9 cellular contexts compared by ENCODE assay signal in genomic region chr1:239719642-239720258, GRCh38.
DNase-seq lines count a peak whose midpoint lies in the region; ATAC-seq, FAIRE-seq and TF ChIP-seq lines count a peak whose summit lies in the region.
"Had no signal": no experiment of that assay in that cellular context is flagged by ENCODE, and none has a peak within 500 bp of the region (broad histone marks: within the 10 kb centered on the region; RNA-seq: fewer than 3 reads in every experiment).

No MANE protein-coding gene starts in this region.

- CTCF ChIA-PET in T-cell (lab: Charles Lee) = interaction anchor here (0.5 to 1.4 kb wide), 4 partner anchors 82 to 316 kb away, joined by 3 to 7 read pairs (median 4); no protein-coding TSS in a partner anchor
- CTCF ChIA-PET in WTC11 (lab: Charles Lee) = interaction anchor here (0.8 kb wide), 1 partner anchor 178 kb away, joined by 5 read pairs; no protein-coding TSS in a partner anchor

- H3K4me3 ChIP-seq in DND-41 (ENCODE audit: low read depth in 1 of 2, low read length in 2 of 2) = peak overlapping the region; percentile 61 to 63; a peak in 3 of 4 replicates
- H3K4me3 ChIP-seq in small intestine (ENCODE audit: low read depth in 1 of 2, low read length in 2 of 2) = peak overlapping the region in 1 of 2 donors; percentile 26
- H3K4me3 ChIP-seq: cardiac muscle cell had no signal

- no peaks in the 10 kb centered on the region for H3K36me3 Mint-ChIP-seq in T-cell
- H3K36me3 Mint-ChIP-seq in WTC11 = no peaks in the 10 kb centered on the region

- peaks cover 43 to 46% (median 44%) of the 10 kb centered on the region in 3 donors for H3K4me1 Mint-ChIP-seq in T-cell
- no peaks in the 10 kb centered on the region for H3K4me1 Mint-ChIP-seq in WTC11

- H3K79me2 ChIP-seq in DND-41 (ENCODE audit: insufficient read depth, low read length) = peaks cover 55% of the 10 kb centered on the region

- H3K27me3 Mint-ChIP-seq in T-cell = no peaks in the 10 kb centered on the region
- H3K27me3 Mint-ChIP-seq in WTC11 (ENCODE audit: low read depth) = no peaks in the 10 kb centered on the region

- no peaks in the 10 kb centered on the region for H3K9me3 Mint-ChIP-seq in T-cell
- no peaks in the 10 kb centered on the region for H3K9me3 Mint-ChIP-seq in WTC11

- H3K27me3 ChIP-seq in DND-41 (ENCODE audit: insufficient read depth, low read length, poor library complexity) (no peaks in the 10 kb centered on the region), small intestine (ENCODE audit: control insufficient read depth in 2 of 2, insufficient read depth in 2 of 2, low read length in 2 of 2) (no peaks in the 10 kb centered on the region)
- H3K27me3 ChIP-seq: cardiac muscle cell had no signal

- peak overlapping the region in 1 of 3 donors; percentile 92 for H3K4me3 Mint-ChIP-seq in T-cell
- no peak overlapping the region for H3K4me3 Mint-ChIP-seq in WTC11

- no peak for TF ChIP-seq CTCF in DND-41 (IDR thresholded peaks at IDR 0.05; ENCODE audit: borderline replicate concordance, extremely low read depth, low read length, poor library complexity, severe bottlenecking)
- no peak for TF ChIP-seq CTCF in WTC11 (IDR thresholded peaks at IDR 0.05)

- peak overlapping the region; percentile 75 for H3K9ac ChIP-seq in DND-41 (ENCODE audit: low read depth, low read length)

- peak overlapping the region; percentile 64 for H3K4me2 ChIP-seq in DND-41 (ENCODE audit: insufficient read depth, low read length)

- 59 to 80% (median 64%) methylated on average over 11 of the region's 11 CpGs for WGBS in small intestine, 3 donors

- POLR2A ChIA-PET in T-cell (lab: Charles Lee) = interaction anchor here (0.7 to 2.7 kb wide), 5 partner anchors 8 to 33 kb away, joined by 3 to 6 read pairs (median 4); no protein-coding TSS in a partner anchor
- POLR2A ChIA-PET in WTC11 (lab: Charles Lee) = no interaction called here

- DNase-seq in DND-41 (peak; percentile 85), T-cell (peak; percentile 29 to 78 (median 52)), small intestine (peak; percentile 61), DMS153 treated with DMSO at 0.1 percent for 48 hours (lab: John Stamatoyannopoulos, UW; ENCODE audit: unreplicated experiment) (no peak), WTC11 (ENCODE audit: low spot score) (no peak)
- DNase-seq in activated effector memory CD4-positive, alpha-beta T cell treated with anti-CD3 and anti-CD28 coated beads, Interleukin-2, amount 50 U/mL, for 16 hours = peak; percentile 69

- peak overlapping the region; percentile 69 for H2AFZ ChIP-seq in DND-41 (ENCODE audit: low read depth, low read length)

- H3K9me3 ChIP-seq in DND-41 (ENCODE audit: insufficient read depth, low read length, severe bottlenecking) (no peaks in the 10 kb centered on the region), small intestine (ENCODE audit: control insufficient read depth, low read depth) (no peaks in the 10 kb centered on the region)

- H3K27ac Mint-ChIP-seq in T-cell (no peak overlapping the region), WTC11 (no peak overlapping the region)

- no peaks in the 10 kb centered on the region for H4K20me1 ChIP-seq in DND-41 (ENCODE audit: insufficient read depth, low read length)

- peak overlapping the region; percentile 96 for H3K27ac ChIP-seq in DND-41 (ENCODE audit: low read length)
- H3K27ac ChIP-seq in small intestine (ENCODE audit: low read depth in 1 of 2, low read length in 1 of 2) = peak overlapping the region; percentile 68 to 84
- H3K27ac ChIP-seq: cardiac muscle cell had no signal

- H3K4me1 ChIP-seq in DND-41 (ENCODE audit: insufficient read depth, low read length) (peaks cover 60% of the 10 kb centered on the region), small intestine (ENCODE audit: control insufficient read depth in 2 of 2, insufficient read depth in 1 of 2, low read depth in 1 of 2, low read length in 1 of 2) (no peaks in the 10 kb centered on the region)

- H3K36me3 ChIP-seq in DND-41 (ENCODE audit: insufficient read depth, low read length) (no peaks in the 10 kb centered on the region), small intestine (ENCODE audit: control insufficient read depth in 2 of 2, insufficient read depth in 2 of 2, low read length in 2 of 2) (no peaks in the 10 kb centered on the region)
- H3K36me3 ChIP-seq: cardiac muscle cell had no signal

- ATAC-seq in DND-41 (ENCODE audit: insufficient read depth, low read depth) (peak; percentile 84), T-cell (replicated peaks in 1 of 4) (peak; percentile 83 to 92 (median 87)), HG03159 (IDR thresholded peaks at IDR 0.05; ENCODE audit: unreplicated experiment) (no peak), GM18867 (IDR thresholded peaks at IDR 0.05; ENCODE audit: unreplicated experiment) (no peak), WTC11 (no peak)

- FAIRE-seq in small intestine (lab: Jason Lieb, UNC) = no peak

TF ChIP-seq in WTC11, 78 proteins besides CTCF, POLR2A, EP300 and RAD21:
- TF ChIP-seq ATF6 (CRISPR knock-in tag; IDR thresholded peaks at IDR 0.05) = no peak
- TF ChIP-seq ZNF423 (CRISPR knock-in tag; IDR thresholded peaks at IDR 0.05) = no peak
- TF ChIP-seq GTF2I (CRISPR knock-in tag; conservative IDR thresholded peaks at IDR 0.05) = no peak
- no peak for TF ChIP-seq ATF1 (CRISPR knock-in tag; IDR thresholded peaks at IDR 0.05)

Comparison
In these comparisons a context has a peak if more than half of its experiments do, and no peak if none do; other contexts are left out.
1. ATAC-seq: peak in DND-41 (single experiment) and T-cell (4 of 4); none in HG03159 (single experiment), GM18867 (single experiment) and WTC11 (single experiment).
2. DNase-seq: peak in DND-41 (single experiment), T-cell (34 of 34), activated effector memory CD4-positive, alpha-beta T cell treated with anti-CD3 and anti-CD28 coated beads, Interleukin-2, amount 50 U/mL, for 16 hours (single experiment) and small intestine (single experiment); none in DMS153 treated with DMSO at 0.1 percent for 48 hours (single experiment) and WTC11 (single experiment).